In genomic region chr9:5945112-5945511, GRCh38 we compare ENCODE assay signal across 21 cellular contexts. TPM values are rescaled to one million over a fixed set of nuclear protein-coding genes. Genes with fewer than 3 reads are reported as not detected.
DNase-seq lines count a peak whose midpoint lies in the region; ATAC-seq, FAIRE-seq and TF ChIP-seq lines count a peak whose summit lies in the region.
"Had no signal": no experiment of that assay in that cellular context is flagged by ENCODE, and none has a peak within 500 bp of the region (broad histone marks: within the 10 kb centered on the region; RNA-seq: fewer than 3 reads in every experiment).

No MANE protein-coding gene starts in this region.

- H2AFZ ChIP-seq in GM12878 (ENCODE audit: control insufficient read depth, low read depth, low read length): no peak overlapping the region

- H4K20me1 ChIP-seq in GM12878 (ENCODE audit: control insufficient read depth, insufficient read depth): no peaks in the 10 kb centered on the region

- DNase-seq in activated CD4-positive, alpha-beta T cell treated with anti-CD3 and anti-CD28 coated beads for 36 hours: no peak
- no peak for DNase-seq in activated CD4-positive, alpha-beta T cell treated with anti-CD3 and anti-CD28 coated beads, Interleukin-2, amount 10 ng/mL, durations not matched to agents 7 days and 5 days
- DNase-seq in GM12891 (ENCODE audit: insufficient read length, low spot score) (no peak), GM12878 (ENCODE audit: low read depth, low spot score) (no peak), left colon (no peak), SJCRH30 (no peak)
- no peak for DNase-seq in central memory CD4-positive, alpha-beta T cell
- DNase-seq: CD8-positive, alpha-beta T cell; COR-L47; DMS153; DMS79 treated with DMSO at 0.1 percent for 48 hours; EL; GOT3 had no signal

- H3K36me3 ChIP-seq in GM12878 (ENCODE audit: control insufficient read depth in 2 of 2, insufficient read depth in 2 of 2, low read length in 1 of 2) (no peaks in the 10 kb centered on the region), SJCRH30 (no peaks in the 10 kb centered on the region)
- H3K36me3 ChIP-seq: HAP-1 had no signal

- 0% methylated on average over 1 of the region's 1 CpG for WGBS in GM12878 (ENCODE audit: insufficient coverage, insufficient replicate concordance, low lambda C conversion rate, missing lambda C conversion rate)

- H3K27ac ChIP-seq in GM12878 (ENCODE audit: control insufficient read depth, insufficient read depth) (no peak overlapping the region), SJCRH30 (no peak overlapping the region)
- H3K27ac ChIP-seq: 22Rv1, HL-60 had no signal

- TF ChIP-seq POLR2A in GM12891 (IDR thresholded peaks at IDR 0.05; ENCODE audit: low read depth, low read length) (no peak), GM12878 (IDR thresholded peaks at IDR 0.05; ENCODE audit: low read depth, low read length) (no peak)

- peak; percentile 69 for FAIRE-seq in GM12891 (lab: Jason Lieb, UNC)
- FAIRE-seq in GM12878 (lab: Jason Lieb, UNC): peak; percentile 35
- FAIRE-seq: D721Med had no signal

- TF ChIP-seq RAD21 in GM12878 (IDR thresholded peaks at IDR 0.05; ENCODE audit: insufficient read depth, low read depth, low read length): no peak

- BruUV-seq in GM12878 (replicated peaks; lab: Mats Ljungman, UMichigan): no TSS peak

- H3K4me2 ChIP-seq in GM12878 (ENCODE audit: control insufficient read depth, insufficient read depth): no peak overlapping the region; the same call in 1 of the 2 replicates

- ATAC-seq in activated CD4-positive, alpha-beta T cell treated with anti-CD3 and anti-CD28 coated beads for 36 hours: peak; percentile 45
- ATAC-seq in HG02610 (IDR thresholded peaks at IDR 0.05; ENCODE audit: unreplicated experiment) (peak; percentile 38), GM12878 (peak; percentile 66), left colon (no peak)
- ATAC-seq: CD8-positive, alpha-beta T cell had no signal

- no peaks in the 10 kb centered on the region for H3K27me3 Mint-ChIP-seq in activated CD4-positive, alpha-beta T cell treated with anti-CD3 and anti-CD28 coated beads for 36 hours
- no peaks in the 10 kb centered on the region for H3K27me3 Mint-ChIP-seq in activated CD4-positive, alpha-beta T cell treated with anti-CD3 and anti-CD28 coated beads, Interleukin-2, amount 10 ng/mL, durations not matched to agents 7 days and 5 days

- intact Hi-C loops in activated CD4-positive, alpha-beta T cell treated with anti-CD3 and anti-CD28 coated beads for 36 hours (cut with DNase I, micrococcal nuclease): loop anchor here in 1 of 2 experiments (5.0 kb wide), 1 partner anchor 37 kb away; no protein-coding TSS in a partner anchor
- intact Hi-C loops in GM12878 (cut with micrococcal nuclease; ENCODE audit: unreplicated experiment) (no loop called here), left colon (cut with DNase I, micrococcal nuclease) (no loop called here)

- no peaks in the 10 kb centered on the region for H3K36me3 Mint-ChIP-seq in activated CD4-positive, alpha-beta T cell treated with anti-CD3 and anti-CD28 coated beads for 36 hours (ENCODE audit: low read depth)
- H3K36me3 Mint-ChIP-seq in activated CD4-positive, alpha-beta T cell treated with anti-CD3 and anti-CD28 coated beads, Interleukin-2, amount 10 ng/mL, durations not matched to agents 7 days and 5 days (ENCODE audit: low read depth): no peaks in the 10 kb centered on the region
- H3K36me3 Mint-ChIP-seq: CD8-positive, alpha-beta T cell had no signal

- no peaks in the 10 kb centered on the region for H3K9me3 Mint-ChIP-seq in activated CD4-positive, alpha-beta T cell treated with anti-CD3 and anti-CD28 coated beads for 36 hours (ENCODE audit: low read depth)
- H3K9me3 Mint-ChIP-seq in activated CD4-positive, alpha-beta T cell treated with anti-CD3 and anti-CD28 coated beads, Interleukin-2, amount 10 ng/mL, durations not matched to agents 7 days and 5 days: no peaks in the 10 kb centered on the region
- H3K9me3 Mint-ChIP-seq: CD14-positive monocyte; CD8-positive, alpha-beta T cell had no signal

- H3K4me1 ChIP-seq in GM12878 (ENCODE audit: control insufficient read depth, insufficient read depth, low read length) (0 out of 2 replicates have a peak, but pooled peaks cover 3% of the 10 kb centered on the region), SJCRH30 (peaks cover 24% of the 10 kb centered on the region)
- H3K4me1 ChIP-seq: HAP-1 had no signal

- POLR2A ChIA-PET in activated CD4-positive, alpha-beta T cell treated with anti-CD3 and anti-CD28 coated beads for 36 hours (lab: Charles Lee): interaction anchor here (0.6 kb wide), 1 partner anchor 61 kb away, joined by 3 read pairs; no protein-coding TSS in a partner anchor
- POLR2A ChIA-PET in activated CD4-positive, alpha-beta T cell treated with anti-CD3 and anti-CD28 coated beads, Interleukin-2, amount 10 ng/mL, durations not matched to agents 7 days and 5 days (lab: Charles Lee): interaction anchor here (0.7 kb wide), 1 partner anchor 14 kb away, joined by 3 read pairs; no protein-coding TSS in a partner anchor
- POLR2A ChIA-PET in GM12878 (lab: Charles Lee): interaction anchor here (0.6 to 1.8 kb wide), 8 partner anchors 14 to 114 kb away, joined by 3 to 5 read pairs (median 4); no protein-coding TSS in a partner anchor

- no peak overlapping the region for H3K4me3 Mint-ChIP-seq in activated CD4-positive, alpha-beta T cell treated with anti-CD3 and anti-CD28 coated beads for 36 hours
- no peak overlapping the region for H3K4me3 Mint-ChIP-seq in activated CD4-positive, alpha-beta T cell treated with anti-CD3 and anti-CD28 coated beads, Interleukin-2, amount 10 ng/mL, durations not matched to agents 7 days and 5 days
- H3K4me3 Mint-ChIP-seq: CD14-positive monocyte; CD8-positive, alpha-beta T cell had no signal

- TF ChIP-seq CTCF in GM12878 (IDR thresholded peaks at IDR 0.05 in 2 of 3, conservative IDR thresholded peaks at IDR 0.05 in 1 of 3; ENCODE audit: control insufficient read depth in 2 of 3, extremely low read depth in 1 of 3, insufficient read depth in 1 of 3, low read depth in 3 of 3, low read length in 3 of 3): no peak

- H3K27me3 ChIP-seq in GM12878 (replicated peaks in 1 of 2; ENCODE audit: control insufficient read depth in 2 of 2, insufficient read depth in 2 of 2, low read length in 1 of 2) (no peaks in the 10 kb centered on the region), SJCRH30 (no peaks in the 10 kb centered on the region)

- H3K4me3 ChIP-seq in GM12878 (no peak overlapping the region), SJCRH30 (no peak overlapping the region)
- H3K4me3 ChIP-seq: HAP-1 had no signal

- H3K9me3 ChIP-seq in GM12878 (replicated peaks; ENCODE audit: control insufficient read depth, insufficient read depth, low read length): no peaks in the 10 kb centered on the region
- H3K9me3 ChIP-seq in SJCRH30 (replicated peaks): no peaks in the 10 kb centered on the region
- H3K9me3 ChIP-seq: HAP-1 had no signal

- no peaks in the 10 kb centered on the region for H3K79me2 ChIP-seq in GM12878 (ENCODE audit: control insufficient read depth, insufficient read depth, low read length)

- peak in 1 of 2 experiments; percentile 30; a peak in 1 of 4 replicates for TF ChIP-seq EP300 in GM12878 (IDR thresholded peaks at IDR 0.05; ENCODE audit: borderline replicate concordance in 1 of 2, control insufficient read depth in 1 of 2, low read depth in 2 of 2, low read length in 2 of 2)

- no peak overlapping the region for H3K9ac ChIP-seq in GM12878 (ENCODE audit: control insufficient read depth, insufficient read depth, low read length)

- H3K4me1 Mint-ChIP-seq in activated CD4-positive, alpha-beta T cell treated with anti-CD3 and anti-CD28 coated beads for 36 hours: peaks cover 16% of the 10 kb centered on the region
- peaks cover 15% of the 10 kb centered on the region for H3K4me1 Mint-ChIP-seq in activated CD4-positive, alpha-beta T cell treated with anti-CD3 and anti-CD28 coated beads, Interleukin-2, amount 10 ng/mL, durations not matched to agents 7 days and 5 days

- H3K27ac Mint-ChIP-seq in activated CD4-positive, alpha-beta T cell treated with anti-CD3 and anti-CD28 coated beads for 36 hours: no peak overlapping the region
- no peak overlapping the region for H3K27ac Mint-ChIP-seq in activated CD4-positive, alpha-beta T cell treated with anti-CD3 and anti-CD28 coated beads, Interleukin-2, amount 10 ng/mL, durations not matched to agents 7 days and 5 days
- H3K27ac Mint-ChIP-seq: CD14-positive monocyte; CD8-positive, alpha-beta T cell had no signal

- RAD21 ChIA-PET in GM12878 (lab: Charles Lee; ENCODE audit: unreplicated experiment): interaction anchor here (0.6 to 7.3 kb wide), 9 partner anchors 9 to 97 kb away, joined by 3 to 115 read pairs (median 4); no protein-coding TSS in a partner anchor

- CTCF ChIA-PET in activated CD4-positive, alpha-beta T cell treated with anti-CD3 and anti-CD28 coated beads for 36 hours (lab: Charles Lee): no interaction called here
- CTCF ChIA-PET in activated CD4-positive, alpha-beta T cell treated with anti-CD3 and anti-CD28 coated beads, Interleukin-2, amount 10 ng/mL, durations not matched to agents 7 days and 5 days (lab: Charles Lee): no interaction called here
- CTCF ChIA-PET in GM12878 (lab: Yijun Ruan, JAX): interaction anchor here (1.0 to 1.3 kb wide), 3 partner anchors 21 to 60 kb away, joined by 3 to 13 read pairs (median 6); no protein-coding TSS in a partner anchor

- in situ Hi-C loops in GM12878 (cut with MboI): no loop called here

- SMC1A ChIA-PET in GM12878 (lab: Charles Lee; ENCODE audit: uncharacterized antibody, unreplicated experiment): interaction anchor here (0.7 to 6.1 kb wide), 14 partner anchors 13 to 109 kb away, joined by 3 to 109 read pairs (median 4); no protein-coding TSS in a partner anchor

RNA-seq across cellular contexts. Expression of gene MLANA, which starts 54.4 kb away (rescaled TPM):
- total RNA-seq in activated CD4-positive, alpha-beta T cell treated with anti-CD3 and anti-CD28 coated beads for 36 hours: not detected
- total RNA-seq in activated CD4-positive, alpha-beta T cell treated with anti-CD3 and anti-CD28 coated beads, Interleukin-2, amount 10 ng/mL, durations not matched to agents 7 days and 5 days: not detected
- polyA plus RNA-seq in GM12891 (2012; ENCODE audit: low read depth, missing spikeins): 0.15 TPM
- not detected in 2 replicates for total RNA-seq in GM12878 (2013; cell fraction: nucleolus; rRNA removed)
- total RNA-seq in GM12878 (2014; rRNA removed) (0.11 TPM in 1 of 2 replicates, not detected in the other), GM12878 (2014; rRNA removed; fragmentation: Illumina TruSeq; extraction: Trizol) (not detected in 2 replicates), GM12878 (2021) (not detected in 2 replicates), left colon (not detected)
- 0.20 TPM for polyA plus RNA-seq in GM12878 (2011; ENCODE audit: low read depth)
- polyA plus RNA-seq in GM12878 (2011; rRNA removed) (not detected in 2 replicates), GM12878 (2014; fragmentation: Illumina TruSeq; extraction: Trizol) (not detected in 2 replicates), GM12878 (2014; fragmentation: Nextera tagmentation; extraction: Ambion mirVana) (under 1 TPM; 0.11 to 0.15 TPM), GM12878 (2014; rRNA removed) (not detected in 2 replicates), GM12878 (2016; fragmentation: Nextera tagmentation; extraction: Ambion mirVana) (under 1 TPM in 1 of 2 experiments, not detected in 1; 0.26 TPM)
- polyA plus RNA-seq in GM12878 (2011; cell fraction: cytosol; rRNA removed): not detected in 2 replicates
- polyA plus RNA-seq in GM12878 (2011; cell fraction: nucleus; rRNA removed): not detected in 2 replicates
- 0.31 and 0.70 TPM in 2 replicates for polyA plus RNA-seq in GM12878 (2012)
- polyA minus RNA-seq in GM12878 (2011; rRNA and poly(A)+ RNA removed): not detected in 2 replicates
- polyA minus RNA-seq in GM12878 (2011; cell fraction: cytosol; rRNA and poly(A)+ RNA removed): not detected in 2 replicates
- polyA minus RNA-seq in GM12878 (2011; cell fraction: nucleus; rRNA and poly(A)+ RNA removed): not detected in 2 replicates
- 0.04 TPM in 1 of 2 replicates, not detected in the other for total RNA-seq in SJCRH30 (2014; rRNA removed; shearing (Covaris generic))
- total RNA-seq: A673; CD8-positive, alpha-beta T cell had no signal
- polyA plus RNA-seq: BJ, CD14-positive monocyte had no signal
